Comparison of ENCODE assay signal across 11 cellular contexts in the genomic region with DNA sequence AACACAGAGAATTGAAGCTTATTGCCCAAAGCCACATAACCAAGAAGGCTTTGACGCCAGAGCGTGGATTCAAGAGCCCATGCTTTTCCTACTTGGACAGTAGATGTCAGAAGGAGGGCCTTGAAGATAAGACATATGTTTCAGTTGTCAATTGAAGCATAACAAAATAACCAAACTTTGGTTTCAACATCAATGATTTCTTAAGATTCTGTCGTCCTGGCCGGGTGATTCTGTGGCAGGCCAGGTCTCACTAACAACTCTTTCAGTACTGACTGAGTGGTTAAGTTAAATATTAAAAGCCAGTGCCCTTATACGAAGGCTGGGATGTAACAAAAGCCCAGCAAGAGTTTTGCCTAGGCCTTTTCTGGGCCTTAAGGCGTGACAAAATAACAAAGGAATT.
DNase-seq lines count a peak whose midpoint lies in the region; ATAC-seq and TF ChIP-seq lines count a peak whose summit lies in the region.
"Had no signal": no experiment of that assay in that cellular context is flagged by ENCODE, and none has a peak within 500 bp of the region (broad histone marks: within the 10 kb centered on the region; RNA-seq: fewer than 3 reads in every experiment).

No MANE protein-coding gene starts in this region.

- WGBS in suprapubic skin: 56% methylated on average over 6 of the region's 6 CpGs

- TF ChIP-seq CTCF in neutrophil (IDR thresholded peaks at IDR 0.05) (no peak), suprapubic skin (IDR thresholded peaks at IDR 0.05) (no peak)

- no peaks in the 10 kb centered on the region for H3K36me3 ChIP-seq in neutrophil
- H3K36me3 ChIP-seq in suprapubic skin: no peaks in the 10 kb centered on the region

- H3K4me1 ChIP-seq in neutrophil (ENCODE audit: control insufficient read depth in 1 of 2, insufficient read depth in 1 of 2, low read depth in 1 of 2, low read length in 1 of 2): peaks cover 6% of the 10 kb centered on the region in 2 experiments
- peaks cover 15% of the 10 kb centered on the region for H3K4me1 ChIP-seq in suprapubic skin

- H3K27ac ChIP-seq in neutrophil (peak overlapping the region; percentile 40), suprapubic skin (no peak overlapping the region)

- H3K9me3 ChIP-seq in neutrophil (no peaks in the 10 kb centered on the region), suprapubic skin (no peaks in the 10 kb centered on the region)

- no peaks in the 10 kb centered on the region for H3K27me3 ChIP-seq in neutrophil
- no peaks in the 10 kb centered on the region for H3K27me3 ChIP-seq in suprapubic skin

- no peak for TF ChIP-seq EP300 in suprapubic skin (IDR thresholded peaks at IDR 0.05)

- H3K4me3 ChIP-seq in neutrophil (ENCODE audit: low read depth in 1 of 2, low read length in 1 of 2): no peak overlapping the region
- no peak overlapping the region for H3K4me3 ChIP-seq in suprapubic skin

- ATAC-seq in GM18861 (IDR thresholded peaks at IDR 0.05; ENCODE audit: unreplicated experiment) (peak; percentile 100), GM21737 (IDR thresholded peaks at IDR 0.05; ENCODE audit: unreplicated experiment) (peak; percentile 89), HG03432 (IDR thresholded peaks at IDR 0.05; ENCODE audit: unreplicated experiment) (peak; percentile 98)
- ATAC-seq: activated naive CD8-positive, alpha-beta T cell treated with anti-CD3 and anti-CD28 coated beads, Interleukin-2, amount 50 U/mL, for 24 hours; left lobe of liver had no signal

- TF ChIP-seq POLR2A in suprapubic skin (IDR thresholded peaks at IDR 0.05) (no peak), erythroblast (IDR thresholded peaks at IDR 0.05; ENCODE audit: low read length) (no peak)

- DNase-seq in GDM1 (lab: John Stamatoyannopoulos, UW) (no peak), suprapubic skin (ENCODE audit: low spot score in 2 of 2) (no peak), erythroblast (lab: John Stamatoyannopoulos, UW) (no peak), NCI-H748 (lab: John Stamatoyannopoulos, UW; ENCODE audit: unreplicated experiment) (no peak)
- DNase-seq: activated naive CD8-positive, alpha-beta T cell treated with anti-CD3 and anti-CD28 coated beads, Interleukin-2, amount 50 U/mL, for 24 hours; NCI-H1105 had no signal
